In the genomic region with DNA sequence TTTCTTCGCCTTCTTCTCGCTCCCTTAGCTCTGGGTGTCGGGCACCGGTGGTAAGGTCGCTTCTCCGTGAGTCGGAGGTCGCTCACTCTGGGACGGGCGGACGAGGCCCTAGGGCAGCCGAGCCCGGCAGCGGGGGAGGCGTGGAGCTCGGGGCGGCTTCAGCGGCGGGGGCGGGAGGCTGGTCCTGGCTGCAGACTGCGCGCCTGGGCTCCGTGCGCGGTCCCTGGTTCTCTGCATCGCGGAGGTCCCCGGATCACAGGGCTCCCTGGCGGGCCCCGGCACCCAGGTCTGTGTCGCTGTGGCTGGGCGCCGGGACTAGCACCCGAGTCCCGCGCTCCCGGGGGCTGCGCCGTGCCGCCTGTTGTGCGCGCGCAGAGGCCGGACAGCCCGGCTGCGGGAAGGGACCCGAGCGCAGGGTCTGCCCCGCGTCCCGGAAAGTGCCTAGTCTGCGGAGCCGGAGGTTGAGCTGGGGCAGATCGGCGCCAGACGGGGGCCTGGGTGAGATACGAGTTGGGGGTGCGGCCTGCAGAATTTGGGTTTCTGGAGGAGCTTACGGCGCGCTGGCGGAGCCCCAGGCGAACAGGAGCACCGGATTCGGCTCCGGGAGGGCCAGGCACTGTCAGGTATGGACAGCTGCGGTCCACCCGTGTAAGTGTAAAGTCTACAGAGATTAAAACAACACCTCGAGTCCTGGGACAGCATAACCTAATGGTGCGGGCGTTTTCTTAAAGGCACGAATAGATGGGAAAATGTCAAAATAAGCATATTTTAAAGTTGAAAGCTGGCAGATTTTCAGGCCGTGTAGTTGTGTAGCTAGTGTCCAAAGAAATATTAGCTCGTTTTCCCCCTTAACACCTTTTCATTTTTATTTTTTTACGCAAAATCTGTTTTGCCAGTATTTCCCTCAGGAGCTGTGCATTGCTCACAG, we compare ENCODE assay signal across 8 cellular contexts. TPM values are rescaled to one million over a fixed set of nuclear protein-coding genes. Genes with fewer than 3 reads are reported as not detected.
DNase-seq lines count a peak whose midpoint lies in the region; ATAC-seq and TF ChIP-seq lines count a peak whose summit lies in the region.

No MANE protein-coding gene starts in this region.

- no peak for TF ChIP-seq CTCF in GM06990 (IDR thresholded peaks at IDR 0.05; ENCODE audit: insufficient read depth, low read length, poor library complexity, severe bottlenecking)
- TF ChIP-seq CTCF in IMR-90 (conservative IDR thresholded peaks at IDR 0.05; ENCODE audit: low read depth, low read length) = no peak
- no peak for TF ChIP-seq CTCF in foreskin fibroblast (IDR thresholded peaks at IDR 0.05; ENCODE audit: low read depth, low read length)
- peak in 2 of 3 experiments; percentile 1 to 8 for TF ChIP-seq CTCF in vagina (IDR thresholded peaks at IDR 0.05)

- peak overlapping the region; percentile 75 for H2BK20ac ChIP-seq in IMR-90 (ENCODE audit: low read depth, low read length)

- H3K79me1 ChIP-seq in IMR-90 (ENCODE audit: low read depth in 1 of 2, low read length in 2 of 2) = peaks cover 8 to 24% of the 10 kb centered on the region in 2 experiments; a peak in 3 of 4 replicates
- H3K79me1 ChIP-seq in neuronal stem cell (ENCODE audit: low read depth, low read length) = no peaks in the 10 kb centered on the region

- intact Hi-C loops in IMR-90 (cut with micrococcal nuclease) (loop anchor here (1.0 to 5.0 kb wide), 5 partner anchors 105 to 369 kb away; no protein-coding TSS in a partner anchor), vagina (cut with DNase I) (loop anchor here (10.0 kb wide), 1 partner anchor 122 kb away; no protein-coding TSS in a partner anchor)

- H2AFZ ChIP-seq in IMR-90 (replicated peaks; ENCODE audit: low read length, poor library complexity) = peak overlapping the region; percentile 83
- H2AFZ ChIP-seq in neuronal stem cell (ENCODE audit: low read length) = peak overlapping the region; percentile 98

- H3K36me3 ChIP-seq in GM06990 (ENCODE audit: control insufficient read depth, insufficient read depth, low read length) (no peaks in the 10 kb centered on the region), IMR-90 (ENCODE audit: control insufficient read depth, insufficient read depth, low read length) (no peaks in the 10 kb centered on the region), neuronal stem cell (replicated peaks in 1 of 2; ENCODE audit: control insufficient read depth in 2 of 2, insufficient read depth in 2 of 2, low read length in 2 of 2) (no peaks in the 10 kb centered on the region), vagina (no peaks in the 10 kb centered on the region)

- no peaks in the 10 kb centered on the region for H3K27me3 Mint-ChIP-seq in activated T-cell treated with anti-CD3 and anti-CD28 coated beads, Interleukin-2, amount 50 U/mL, for 72 hours (ENCODE audit: low read depth)

- no peaks in the 10 kb centered on the region for H3K9me3 ChIP-seq in IMR-90 (ENCODE audit: control insufficient read depth, insufficient read depth, low read length)
- H3K9me3 ChIP-seq in neuronal stem cell (replicated peaks in 1 of 2; ENCODE audit: control insufficient read depth in 2 of 2, insufficient read depth in 1 of 2, low read depth in 1 of 2, low read length in 2 of 2) = no peaks in the 10 kb centered on the region
- no peaks in the 10 kb centered on the region for H3K9me3 ChIP-seq in vagina

- H4K91ac ChIP-seq in IMR-90 (ENCODE audit: insufficient read depth, low read depth, low read length) = peak overlapping the region; percentile 95
- no peak overlapping the region for H4K91ac ChIP-seq in neuronal stem cell (ENCODE audit: low read depth, low read length, poor library complexity)

- 0 out of 2 replicates have a peak, but pooled peaks cover 2% of the 10 kb centered on the region for H3K4me1 ChIP-seq in IMR-90 (ENCODE audit: control insufficient read depth, insufficient read depth, low read length)
- peaks cover 3 to 7% of the 10 kb centered on the region in 2 donors for H3K4me1 ChIP-seq in neuronal stem cell (ENCODE audit: control insufficient read depth in 2 of 2, insufficient read depth in 1 of 2, low read depth in 1 of 2, low read length in 2 of 2)
- H3K4me1 ChIP-seq in vagina = peaks cover 47% of the 10 kb centered on the region

- CTCF ChIA-PET in IMR-90 (lab: Yijun Ruan, JAX) = interaction anchor here (0.6 to 2.0 kb wide), 7 partner anchors 18 to 369 kb away, joined by 3 to 10 read pairs (median 3); no protein-coding TSS in a partner anchor

- ATAC-seq in GM21528 (IDR thresholded peaks at IDR 0.05; ENCODE audit: low FRiP score, unreplicated experiment) (peak; percentile 45), IMR-90 (ENCODE audit: low read depth) (peak; percentile 21)
- ATAC-seq in activated T-cell treated with anti-CD3 and anti-CD28 coated beads, Interleukin-2, amount 50 U/mL, for 72 hours (replicated peaks in 1 of 2) = peak; percentile 59 to 63

- TF ChIP-seq RAD21 in IMR-90 (IDR thresholded peaks at IDR 0.05; ENCODE audit: low read length) = no peak

- peaks cover 33% of the 10 kb centered on the region for H3K4me1 Mint-ChIP-seq in activated T-cell treated with anti-CD3 and anti-CD28 coated beads, Interleukin-2, amount 50 U/mL, for 72 hours (ENCODE audit: low read depth)

- peak overlapping the region; percentile 76 to 83 for H4K8ac ChIP-seq in IMR-90 (ENCODE audit: low read depth in 2 of 2, low read length in 2 of 2)
- peak overlapping the region; percentile 43 for H4K8ac ChIP-seq in neuronal stem cell (ENCODE audit: low read depth, low read length)

- H2BK15ac ChIP-seq in IMR-90 (ENCODE audit: low read depth, low read length) = peak overlapping the region; percentile 93; the same call in 2 of the 3 replicates
- peak overlapping the region; percentile 98 for H2BK15ac ChIP-seq in neuronal stem cell (ENCODE audit: low read length)

- H3K4ac ChIP-seq in IMR-90 (ENCODE audit: low read depth, low read length) (peak overlapping the region; percentile 98), neuronal stem cell (ENCODE audit: low read length) (no peak overlapping the region)

- no peaks in the 10 kb centered on the region for H3K36me3 Mint-ChIP-seq in activated T-cell treated with anti-CD3 and anti-CD28 coated beads, Interleukin-2, amount 50 U/mL, for 72 hours (ENCODE audit: insufficient read depth in 2 of 2)

- POLR2A ChIA-PET in IMR-90 (lab: Charles Lee; ENCODE audit: unreplicated experiment) = interaction anchor here (0.6 to 1.4 kb wide), 8 partner anchors 36 to 441 kb away, joined by 3 to 5 read pairs (median 3); no protein-coding TSS in a partner anchor

- in situ Hi-C loops in IMR-90 (cut with MboI; ENCODE audit: low sequenced_read_pairs) = loop anchor here (10.0 kb wide), 1 partner anchor 122 kb away; no protein-coding TSS in a partner anchor

- H2AK9ac ChIP-seq in IMR-90 (replicated peaks; ENCODE audit: low read depth, low read length, poor library complexity) = peak overlapping the region; percentile 86

- H2BK5ac ChIP-seq in IMR-90 (ENCODE audit: low read depth, low read length, poor library complexity, severe bottlenecking) = peak overlapping the region; percentile 95
- peak overlapping the region; percentile 95 for H2BK5ac ChIP-seq in neuronal stem cell (ENCODE audit: low read length)

- peak overlapping the region; percentile 89 to 94 for H3K4me3 Mint-ChIP-seq in activated T-cell treated with anti-CD3 and anti-CD28 coated beads, Interleukin-2, amount 50 U/mL, for 72 hours

- H2BK12ac ChIP-seq in neuronal stem cell (ENCODE audit: low read length) = no peak overlapping the region

- H3K4me3 ChIP-seq in GM06990 (replicated peaks; ENCODE audit: low read depth, low read length) = peak overlapping the region; percentile 87
- peak overlapping the region; percentile 79 for H3K4me3 ChIP-seq in IMR-90 (ENCODE audit: insufficient read depth, low read depth, low read length)
- H3K4me3 ChIP-seq in foreskin fibroblast (ENCODE audit: low read depth in 1 of 2, low read length in 2 of 2) = peak overlapping the region; percentile 84 to 92
- peak overlapping the region; percentile 91 to 95 for H3K4me3 ChIP-seq in neuronal stem cell (ENCODE audit: low read length in 2 of 2)
- peak overlapping the region; percentile 53 to 83 for H3K4me3 ChIP-seq in vagina

- dilution Hi-C loops in IMR-90 (cut with HindIII; ENCODE audit: low sequenced_read_pairs, unreplicated experiment) = no loop called here

- H3K27ac Mint-ChIP-seq in activated T-cell treated with anti-CD3 and anti-CD28 coated beads, Interleukin-2, amount 50 U/mL, for 72 hours = peak overlapping the region; percentile 65

- H3K18ac ChIP-seq in IMR-90 (ENCODE audit: low read depth, low read length) (peak overlapping the region; percentile 86), neuronal stem cell (ENCODE audit: low read length) (peak overlapping the region; percentile 99)

- H4K20me1 ChIP-seq in IMR-90 (ENCODE audit: insufficient read depth, low read length) = peaks cover 41% of the 10 kb centered on the region

- peak overlapping the region; percentile 96 for H2BK120ac ChIP-seq in IMR-90 (ENCODE audit: low read depth, low read length)
- no peak overlapping the region for H2BK120ac ChIP-seq in neuronal stem cell (ENCODE audit: low read depth, low read length)

- peak overlapping the region; percentile 98 for H3K23ac ChIP-seq in IMR-90 (ENCODE audit: low read depth, low read length)
- peak overlapping the region; percentile 93 for H3K23ac ChIP-seq in neuronal stem cell (ENCODE audit: low read depth, low read length, poor library complexity)

- peak overlapping the region; percentile 99 for H3K9ac ChIP-seq in IMR-90 (ENCODE audit: low read depth, low read length)
- peak overlapping the region; percentile 97 for H3K9ac ChIP-seq in neuronal stem cell (ENCODE audit: low read depth, low read length, poor library complexity)

- DNase-seq in GM06990 (ENCODE audit: extremely low read depth, insufficient read length) (no peak), IMR-90 (no peak), foreskin fibroblast (no peak), neuronal stem cell (ENCODE audit: low spot score) (no peak), vagina (ENCODE audit: extremely low spot score in 2 of 2) (no peak), A172 (ENCODE audit: low spot score) (no peak)
- peak in 1 of 2 donors; percentile 54 for DNase-seq in activated T-cell treated with anti-CD3 and anti-CD28 coated beads, Interleukin-2, amount 50 U/mL, for 72 hours

- no peaks in the 10 kb centered on the region for H3K9me3 Mint-ChIP-seq in activated T-cell treated with anti-CD3 and anti-CD28 coated beads, Interleukin-2, amount 50 U/mL, for 72 hours

- H3K4me2 ChIP-seq in IMR-90 (ENCODE audit: low read depth, low read length) = peak overlapping the region; percentile 71
- H3K4me2 ChIP-seq in neuronal stem cell (ENCODE audit: insufficient read depth, low read length, poor library complexity, severe bottlenecking) = peak overlapping the region; percentile 71

- no TSS peak for BruUV-seq in IMR-90 (replicated peaks; lab: Mats Ljungman, UMichigan)

- no peaks in the 10 kb centered on the region for H3K27me3 ChIP-seq in GM06990 (replicated peaks; ENCODE audit: control insufficient read depth, insufficient read depth, low read length)
- no peaks in the 10 kb centered on the region for H3K27me3 ChIP-seq in IMR-90 (ENCODE audit: control insufficient read depth, insufficient read depth, low read length)
- no peaks in the 10 kb centered on the region for H3K27me3 ChIP-seq in neuronal stem cell (ENCODE audit: control insufficient read depth in 3 of 3, insufficient read depth in 3 of 3, low read depth in 1 of 3, low read length in 3 of 3)
- no peaks in the 10 kb centered on the region for H3K27me3 ChIP-seq in vagina

- H3K27ac ChIP-seq in IMR-90 (ENCODE audit: insufficient read depth, low read length) (peak overlapping the region; percentile 96), neuronal stem cell (replicated peaks; ENCODE audit: low read length) (peak overlapping the region; percentile 96), vagina (peak overlapping the region; percentile 97)

- peak overlapping the region; percentile 51 for H4K5ac ChIP-seq in IMR-90 (ENCODE audit: low read depth, low read length)

- H2AK5ac ChIP-seq in IMR-90 (ENCODE audit: low read depth, low read length) (peak overlapping the region; percentile 93), neuronal stem cell (ENCODE audit: low read depth, low read length) (peak overlapping the region; percentile 84)

- no peak for TF ChIP-seq POLR2A in IMR-90 (IDR thresholded peaks at IDR 0.05; ENCODE audit: low read depth, low read length)
- TF ChIP-seq POLR2A in vagina (IDR thresholded peaks at IDR 0.05) = no peak

- peaks cover 2% of the 10 kb centered on the region; the same call in 1 of the 2 replicates for H3K9me1 ChIP-seq in IMR-90 (ENCODE audit: insufficient read depth, low read length)

- WGBS in IMR-90 (ENCODE audit: extremely low coverage in 2 of 2, insufficient read length in 1 of 2), 2 experiments = 1% methylated on average over 28 of the region's 75 CpGs; no CpG with 5 or more reads in 1 of the 2 experiments
- no CpG with 5 or more reads among the region's 75 CpGs for WGBS in neuronal stem cell (ENCODE audit: extremely low coverage in 2 of 2, insufficient read length in 2 of 2, insufficient replicate concordance in 1 of 2), 2 donors

- peak overlapping the region; percentile 93 for H3K56ac ChIP-seq in IMR-90 (ENCODE audit: extremely low read depth, insufficient read depth, low read length)

- H3K14ac ChIP-seq in IMR-90 (replicated peaks; ENCODE audit: low read depth, low read length) (peak overlapping the region; percentile 95), neuronal stem cell (ENCODE audit: low read length) (peak overlapping the region; percentile 71)

RNA-seq across cellular contexts. Expression of a gene that starts 0.7 kb away (rescaled TPM):
- 620 and 682 TPM in 2 replicates for total RNA-seq in IMR-90 (2012; rRNA removed)
- polyA plus RNA-seq in IMR-90 (2012; rRNA removed) = 243 and 244 TPM in 2 replicates
- polyA plus RNA-seq in IMR-90 (2012; cell fraction: cytosol; rRNA removed) = 129 and 270 TPM in 2 replicates
- polyA plus RNA-seq in IMR-90 (2012; cell fraction: nucleus; rRNA removed; ENCODE audit: low replicate concordance) = 287 and 382 TPM in 2 replicates
- 1 to 10 TPM; 6.5 to 7.7 TPM for total RNA-seq in activated T-cell treated with anti-CD3 and anti-CD28 coated beads, Interleukin-2, amount 50 U/mL, for 72 hours
- polyA plus RNA-seq in neuronal stem cell (2013, experiment 1 of 2) = 8.9 TPM
- polyA plus RNA-seq in neuronal stem cell (2013, experiment 2 of 2) = 9.2 TPM
- 114 TPM for total RNA-seq in vagina
- 47.9 and 53.1 TPM in 2 replicates for total RNA-seq in A172 (2014; rRNA removed; shearing (Covaris generic))

Comparison
In these comparisons a context has a peak if more than half of its experiments do, and no peak if none do; other contexts are left out.
1. CTCF ChIP-seq: peak in vagina (2 of 3); none in GM06990 (single experiment), IMR-90 (single experiment) and foreskin fibroblast (single experiment).
2. Peak in every context shown above with its lines, with median percentiles within 50 percentile points of each other: H3K4me3 ChIP-seq, ATAC-seq and H3K27ac ChIP-seq.